ENCODE assay signal across 21 cellular contexts in genomic region chr20:47532002-47532401, GRCh38. TPM values are rescaled to one million over a fixed set of nuclear protein-coding genes. Genes with fewer than 3 reads are reported as not detected.
DNase-seq lines count a peak whose midpoint lies in the region; ATAC-seq, FAIRE-seq and TF ChIP-seq lines count a peak whose summit lies in the region.
"Had no signal": no experiment of that assay in that cellular context is flagged by ENCODE, and none has a peak within 500 bp of the region (broad histone marks: within the 10 kb centered on the region; RNA-seq: fewer than 3 reads in every experiment).

No MANE protein-coding gene starts in this region.

- ATAC-seq in activated T-helper 17 cell treated with anti-CD3 and anti-CD28 coated beads, Interleukin-2, amount 50 U/mL, for 72 hours (replicated peaks): no peak
- no peak for ATAC-seq in HG03025 (IDR thresholded peaks at IDR 0.05; ENCODE audit: low FRiP score, unreplicated experiment)
- ATAC-seq: K562 had no signal

- intact Hi-C loops in activated CD4-positive, alpha-beta T cell treated with anti-CD3 and anti-CD28 coated beads, Interleukin-2, amount 10 ng/mL, durations not matched to agents 24 days and 14 days (cut with micrococcal nuclease): no loop called here
- intact Hi-C loops in posterior cingulate gyrus (cut with DNase I) (no loop called here), thyroid gland (cut with DNase I) (no loop called here)

- H3K9me3 Mint-ChIP-seq in activated CD4-positive, alpha-beta T cell treated with anti-CD3 and anti-CD28 coated beads, Interleukin-2, amount 10 ng/mL, durations not matched to agents 24 days and 14 days: peaks cover 4% of the 10 kb centered on the region
- H3K9me3 Mint-ChIP-seq in activated T-helper 17 cell treated with anti-CD3 and anti-CD28 coated beads, Interleukin-2, amount 50 U/mL, for 72 hours: no peaks in the 10 kb centered on the region

- H3K4me1 Mint-ChIP-seq in activated CD4-positive, alpha-beta T cell treated with anti-CD3 and anti-CD28 coated beads, Interleukin-2, amount 10 ng/mL, durations not matched to agents 24 days and 14 days: peaks cover 37% of the 10 kb centered on the region
- peaks cover 17% of the 10 kb centered on the region for H3K4me1 Mint-ChIP-seq in activated T-helper 17 cell treated with anti-CD3 and anti-CD28 coated beads, Interleukin-2, amount 50 U/mL, for 72 hours

- no peaks in the 10 kb centered on the region for H3K27me3 ChIP-seq in neutrophil
- H3K27me3 ChIP-seq in thyroid gland: no peaks in the 10 kb centered on the region
- H3K27me3 ChIP-seq: Peyer's patch had no signal

- H3K27ac Mint-ChIP-seq in activated CD4-positive, alpha-beta T cell treated with anti-CD3 and anti-CD28 coated beads, Interleukin-2, amount 10 ng/mL, durations not matched to agents 24 days and 14 days: peak overlapping the region; percentile 10
- peak overlapping the region; percentile 26 for H3K27ac Mint-ChIP-seq in activated T-helper 17 cell treated with anti-CD3 and anti-CD28 coated beads, Interleukin-2, amount 50 U/mL, for 72 hours
- H3K27ac Mint-ChIP-seq: CD4-positive, alpha-beta T cell had no signal

- no peaks in the 10 kb centered on the region for H3K27me3 Mint-ChIP-seq in activated CD4-positive, alpha-beta T cell treated with anti-CD3 and anti-CD28 coated beads, Interleukin-2, amount 10 ng/mL, durations not matched to agents 24 days and 14 days
- H3K27me3 Mint-ChIP-seq in activated T-helper 17 cell treated with anti-CD3 and anti-CD28 coated beads, Interleukin-2, amount 50 U/mL, for 72 hours: no peaks in the 10 kb centered on the region
- H3K27me3 Mint-ChIP-seq: CD4-positive, alpha-beta T cell had no signal

- H3K36me3 Mint-ChIP-seq in activated CD4-positive, alpha-beta T cell treated with anti-CD3 and anti-CD28 coated beads, Interleukin-2, amount 10 ng/mL, durations not matched to agents 24 days and 14 days (ENCODE audit: low read depth): peaks cover 50% of the 10 kb centered on the region
- H3K36me3 Mint-ChIP-seq in activated T-helper 17 cell treated with anti-CD3 and anti-CD28 coated beads, Interleukin-2, amount 50 U/mL, for 72 hours (ENCODE audit: low read depth): peaks cover 64% of the 10 kb centered on the region

- H3K4me3 ChIP-seq in neutrophil (ENCODE audit: low read depth in 1 of 2, low read length in 1 of 2): no peak overlapping the region
- no peak overlapping the region for H3K4me3 ChIP-seq in thyroid gland (replicated peaks in 1 of 3)
- H3K4me3 ChIP-seq: K562, Peyer's patch had no signal

- TF ChIP-seq CTCF in neutrophil (IDR thresholded peaks at IDR 0.05) (no peak), thyroid gland (IDR thresholded peaks at IDR 0.05) (no peak)

- WGBS in thyroid gland, 2 donors: 93 to 95% methylated on average over 3 of the region's 3 CpGs

- H3K4me1 ChIP-seq in neutrophil (ENCODE audit: control insufficient read depth in 1 of 2, insufficient read depth in 1 of 2, low read depth in 1 of 2, low read length in 1 of 2) (peaks cover 11 to 19% of the 10 kb centered on the region in 2 experiments), thyroid gland (peaks cover 0 to 8% of the 10 kb centered on the region in 2 donors)
- H3K4me1 ChIP-seq: Caco-2, Peyer's patch had no signal

- no peak overlapping the region for H3K4me3 Mint-ChIP-seq in activated CD4-positive, alpha-beta T cell treated with anti-CD3 and anti-CD28 coated beads, Interleukin-2, amount 10 ng/mL, durations not matched to agents 24 days and 14 days
- no peak overlapping the region for H3K4me3 Mint-ChIP-seq in activated T-helper 17 cell treated with anti-CD3 and anti-CD28 coated beads, Interleukin-2, amount 50 U/mL, for 72 hours
- H3K4me3 Mint-ChIP-seq: CD4-positive, alpha-beta T cell had no signal

- H3K36me3 ChIP-seq in neutrophil (no peaks in the 10 kb centered on the region), thyroid gland (no peaks in the 10 kb centered on the region)
- H3K36me3 ChIP-seq: Peyer's patch had no signal

- FAIRE-seq in GM12891 (lab: Jason Lieb, UNC): peak; percentile 56
- FAIRE-seq: A204.1, GM19239, K562 had no signal

- no peak for TF ChIP-seq POLR2A in GM12891 (IDR thresholded peaks at IDR 0.05; ENCODE audit: low read depth, low read length)
- TF ChIP-seq POLR2A in thyroid gland (IDR thresholded peaks at IDR 0.05): no peak

- H3K27ac ChIP-seq in neutrophil (peak overlapping the region; percentile 61), thyroid gland (no peak overlapping the region)
- H3K27ac ChIP-seq: Peyer's patch had no signal

- no peak for DNase-seq in activated CD4-positive, alpha-beta T cell treated with anti-CD3 and anti-CD28 coated beads, Interleukin-2, amount 10 ng/mL, durations not matched to agents 24 days and 14 days
- DNase-seq in activated CD4-positive, alpha-beta T cell treated with anti-CD3 and anti-CD28 coated beads for 48 hours: no peak
- DNase-seq in GM12891 (ENCODE audit: insufficient read length, low spot score) (no peak), posterior cingulate gyrus (no peak), thyroid gland (no peak)
- DNase-seq: Caco-2; CD4-positive, alpha-beta T cell; GDM1; GOT3; NCI-H1105; NCI-H2081; NCI-H2171 treated with DMSO at 0.1 percent for 48 hours; NCI-H446 treated with DMSO at 0.1 percent for 48 hours; NCI-H69; Peyer's patch had no signal

- H3K9me3 ChIP-seq in neutrophil: no peaks in the 10 kb centered on the region
- no peaks in the 10 kb centered on the region for H3K9me3 ChIP-seq in thyroid gland
- H3K9me3 ChIP-seq: Peyer's patch had no signal

TF ChIP-seq in GM12891, 5 proteins besides CTCF, POLR2A, EP300 and RAD21:
- TF ChIP-seq TAF1 (IDR thresholded peaks at IDR 0.05; ENCODE audit: low read depth, low read length) (no peak), POLR2AphosphoS5 (IDR thresholded peaks at IDR 0.05; ENCODE audit: low read depth, low read length) (no peak), PAX5 (IDR thresholded peaks at IDR 0.05; ENCODE audit: insufficient read depth, low read length, severe bottlenecking) (no peak), POU2F2 (IDR thresholded peaks at IDR 0.05; ENCODE audit: low read depth, low read length) (no peak), SPI1 (IDR thresholded peaks at IDR 0.05; ENCODE audit: low read depth, low read length) (no peak)
TF ChIP-seq in GM12891: peak in this region for 0.

RNA-seq across cellular contexts. Expression of gene NCOA3, which starts 30.3 kb away (rescaled TPM):
- total RNA-seq in activated CD4-positive, alpha-beta T cell treated with anti-CD3 and anti-CD28 coated beads, Interleukin-2, amount 10 ng/mL, durations not matched to agents 24 days and 14 days: 140 TPM in 2 replicates
- 28.9 TPM for polyA plus RNA-seq in GM12891 (2012; ENCODE audit: low read depth, missing spikeins)
- 10 to 100 TPM; 55.4 to 64.2 TPM for total RNA-seq in activated T-helper 17 cell treated with anti-CD3 and anti-CD28 coated beads, Interleukin-2, amount 50 U/mL, for 72 hours
- total RNA-seq in thyroid gland: 10 to 100 TPM; 28.7 to 45.2 (median 36.8) TPM
